Comparison of ENCODE assay signal across 8 cellular contexts in genomic region chr10:88582806-88583583, GRCh38. TPM values are rescaled to one million over a fixed set of nuclear protein-coding genes. Genes with fewer than 3 reads are reported as not detected.
DNase-seq lines count a peak whose midpoint lies in the region; ATAC-seq, FAIRE-seq and TF ChIP-seq lines count a peak whose summit lies in the region.

TSS of gene RNLS (minus strand) at chr10:88583318.

- peak; percentile 82 for ATAC-seq in GM21447 (IDR thresholded peaks at IDR 0.05; ENCODE audit: unreplicated experiment)

- H3K27ac ChIP-seq in KMS-11 (peak within 1 kb of the TSS; percentile 98), small intestine (ENCODE audit: low read depth in 1 of 2, low read length in 1 of 2) (peak within 1 kb of the TSS; percentile 88 to 95)

- peaks cover 0 to 5% (median 3%) of the 10 kb centered on the region in 3 donors for H3K27me3 Mint-ChIP-seq in immature natural killer cell (ENCODE audit: low read depth in 3 of 3)

- peak within 1 kb of the TSS; percentile 81 for H3K4me2 ChIP-seq in KMS-11

- H3K27me3 ChIP-seq in KMS-11 (ENCODE audit: insufficient read depth, low read depth) (no peaks in the 10 kb centered on the region), bronchial epithelial cell (ENCODE audit: control insufficient read depth, insufficient read depth, low read length) (no peaks in the 10 kb centered on the region), small intestine (ENCODE audit: control insufficient read depth in 2 of 2, insufficient read depth in 2 of 2, low read length in 2 of 2) (no peaks in the 10 kb centered on the region)

- TF ChIP-seq CTCF in KMS-11 (conservative IDR thresholded peaks at IDR 0.05; ENCODE audit: low read depth, low read length), result peak; percentile 87
- TF ChIP-seq CTCF in bronchial epithelial cell (IDR thresholded peaks at IDR 0.05; ENCODE audit: insufficient read depth, low read length, severe bottlenecking), result peak; percentile 75

- peak within 1 kb of the TSS; percentile 96 for H3K9ac ChIP-seq in KMS-11

- peak within 1 kb of the TSS; percentile 80 to 93 (median 91) for H3K27ac Mint-ChIP-seq in immature natural killer cell

- DNase-seq in DMS153 (lab: John Stamatoyannopoulos, UW) (peak; percentile 69), bronchial epithelial cell (ENCODE audit: low read depth) (peak; percentile 42), immature natural killer cell (peak; percentile 58 to 67 (median 61)), small intestine (peak; percentile 72), DMS79 (lab: John Stamatoyannopoulos, UW) (no peak)
- DNase-seq in activated CD4-positive, CD25-positive, alpha-beta regulatory T cell (lab: John Stamatoyannopoulos, UW), result peak; percentile 45 to 48 (median 47)

- H3K4me3 Mint-ChIP-seq in immature natural killer cell, result peak within 1 kb of the TSS; percentile 88 to 93 (median 90)

- H3K79me2 ChIP-seq in KMS-11 (ENCODE audit: insufficient read depth, low read depth), result no peaks in the 10 kb centered on the region

- H3K9me3 Mint-ChIP-seq in immature natural killer cell, result no peaks in the 10 kb centered on the region

- H4K20me1 ChIP-seq in KMS-11 (ENCODE audit: insufficient read depth), result no peaks in the 10 kb centered on the region

- H3K9me3 ChIP-seq in small intestine (ENCODE audit: control insufficient read depth, low read depth), result no peaks in the 10 kb centered on the region

- H3K4me1 Mint-ChIP-seq in immature natural killer cell, result peaks cover 15 to 16% of the 10 kb centered on the region in 2 donors

- 2 to 3% (median 2%) methylated on average over 60 to 63 of the region's 63 CpGs for WGBS in small intestine, 3 donors

- H3K36me3 ChIP-seq in KMS-11 (ENCODE audit: insufficient read depth), result no peaks in the 10 kb centered on the region
- H3K36me3 ChIP-seq in bronchial epithelial cell (ENCODE audit: control insufficient read depth, insufficient read depth, low read length), result no peaks in the 10 kb centered on the region
- peaks cover 0 to 2% of the 10 kb centered on the region in 2 donors for H3K36me3 ChIP-seq in small intestine (ENCODE audit: control insufficient read depth in 2 of 2, insufficient read depth in 2 of 2, low read length in 2 of 2)

- H3K36me3 Mint-ChIP-seq in immature natural killer cell, result peaks cover 0 to 3% (median 0%) of the 10 kb centered on the region in 3 donors

- FAIRE-seq in bronchial epithelial cell (lab: Jason Lieb, UNC) (no peak), small intestine (lab: Jason Lieb, UNC) (no peak)

- peak within 1 kb of the TSS; percentile 97 for H2AFZ ChIP-seq in KMS-11 (ENCODE audit: low read depth)

- H3K4me1 ChIP-seq in KMS-11 (ENCODE audit: low read depth, poor library complexity, severe bottlenecking) (peaks cover 15% of the 10 kb centered on the region), small intestine (ENCODE audit: control insufficient read depth in 2 of 2, insufficient read depth in 1 of 2, low read depth in 1 of 2, low read length in 1 of 2) (no peaks in the 10 kb centered on the region)

- H3K4me3 ChIP-seq in KMS-11 (IDR thresholded peaks at IDR 0.05; ENCODE audit: insufficient read depth, low read depth, low read length) (no peak within 1 kb of the TSS), bronchial epithelial cell (ENCODE audit: low read depth, low read length) (peak within 1 kb of the TSS; percentile 70), small intestine (ENCODE audit: low read depth in 1 of 2, low read length in 2 of 2) (peak within 1 kb of the TSS; percentile 57 to 69)

RNA-seq across cellular contexts. Expression of gene RNLS, which starts in this region (rescaled TPM):
- total RNA-seq in bronchial epithelial cell, result 6.7 and 8.7 TPM in 2 replicates
- polyA plus RNA-seq in immature natural killer cell, result 1 to 10 TPM; 4.8 to 7.0 (median 6.4) TPM
- 10 to 100 TPM in 2 of 3 donors, 1 to 10 TPM in 1; 8.6 to 14.8 (median 10.9) TPM for polyA plus RNA-seq in small intestine
